Comparison of ENCODE assay signal across 10 cellular contexts in genomic region chr6:125717120-125717731, GRCh38. TPM values are rescaled to one million over a fixed set of nuclear protein-coding genes. Genes with fewer than 3 reads are reported as not detected.
DNase-seq lines count a peak whose midpoint lies in the region; ATAC-seq, FAIRE-seq and TF ChIP-seq lines count a peak whose summit lies in the region.
"Had no signal": no experiment of that assay in that cellular context is flagged by ENCODE, and none has a peak within 500 bp of the region (broad histone marks: within the 10 kb centered on the region; RNA-seq: fewer than 3 reads in every experiment).

No MANE protein-coding gene starts in this region.

- no peak for TF ChIP-seq RAD21 in HepG2 (CRISPR knock-in tag; IDR thresholded peaks at IDR 0.05)

- in situ Hi-C loops in HepG2 (cut with HindIII; ENCODE audit: extremely low pct_ligation_motif_present, low pct_unique_long_range_greater_than_20kb) = no loop called here

- H3K4me3 ChIP-seq in DOHH2 (ENCODE audit: low read length) = peak overlapping the region; percentile 63
- no peak overlapping the region for H3K4me3 ChIP-seq in HepG2 (replicated peaks in 1 of 3; ENCODE audit: insufficient read depth in 1 of 3, low read depth in 2 of 3, low read length in 3 of 3)

- no peak for TF ChIP-seq POLR2A in HepG2 (IDR thresholded peaks at IDR 0.05; ENCODE audit: insufficient read depth in 1 of 2, low read depth in 2 of 2, low read length in 2 of 2)

- H3K4me1 ChIP-seq in DOHH2 (ENCODE audit: control insufficient read depth, low read length) = peaks cover 30% of the 10 kb centered on the region
- H3K4me1 ChIP-seq in HepG2 (ENCODE audit: insufficient read depth, low read length) = no peaks in the 10 kb centered on the region

- no peaks in the 10 kb centered on the region for H3K9me2 ChIP-seq in DOHH2 (replicated peaks; ENCODE audit: control insufficient read depth, low read length)

- peak overlapping the region; percentile 82 for H3K4me2 ChIP-seq in DOHH2 (ENCODE audit: low read length)
- H3K4me2 ChIP-seq in HepG2 (ENCODE audit: low read depth, low read length) = no peak overlapping the region

- TF ChIP-seq CTCF in DOHH2 (IDR thresholded peaks at IDR 0.05; ENCODE audit: low read depth, low read length, poor library complexity, severe bottlenecking) (no peak), HepG2 (CRISPR knock-in tag; IDR thresholded peaks at IDR 0.05) (no peak)

- H3K79me2 ChIP-seq in DOHH2 (ENCODE audit: control insufficient read depth, low read length) (no peaks in the 10 kb centered on the region), HepG2 (ENCODE audit: insufficient read depth, low read length) (no peaks in the 10 kb centered on the region)

- H3K36me3 ChIP-seq in DOHH2 (ENCODE audit: control insufficient read depth, low read length) (no peaks in the 10 kb centered on the region), HepG2 (replicated peaks in 1 of 2; ENCODE audit: control insufficient read depth in 1 of 2, insufficient read depth in 2 of 2, low read length in 2 of 2) (no peaks in the 10 kb centered on the region)

- no peak overlapping the region for H3K9ac ChIP-seq in HepG2 (ENCODE audit: insufficient read depth, low read depth, low read length)

- no peak for TF ChIP-seq EP300 in HepG2 (IDR thresholded peaks at IDR 0.05; ENCODE audit: low read depth in 2 of 2, low read length in 2 of 2)
- no peak for TF ChIP-seq EP300 in HepG2 (CRISPR knock-in tag; IDR thresholded peaks at IDR 0.05; ENCODE audit: borderline replicate concordance)

- H3K27ac ChIP-seq in DOHH2 (ENCODE audit: low read depth, low read length) (peak overlapping the region; percentile 53), HepG2 (ENCODE audit: extremely low read length, insufficient read depth, low read length) (no peak overlapping the region)

- DNase-seq in UCSD-AML1 (lab: John Stamatoyannopoulos, UW; ENCODE audit: unreplicated experiment) (no peak), NCI-H526 (lab: John Stamatoyannopoulos, UW) (no peak), HepG2 (ENCODE audit: low spot score) (no peak)
- DNase-seq in activated CD4-positive, alpha-beta T cell treated with anti-CD3 and anti-CD28 coated beads, Interleukin-2, amount 50 U/mL, for 4 hours = no peak
- DNase-seq: caudate nucleus, NCI-H226 had no signal

- no peaks in the 10 kb centered on the region for H3F3A ChIP-seq in DOHH2 (ENCODE audit: control insufficient read depth, insufficient read depth)

- H4K20me1 ChIP-seq in DOHH2 (ENCODE audit: control insufficient read depth, insufficient read depth, low read depth, low read length) (no peaks in the 10 kb centered on the region), HepG2 (ENCODE audit: insufficient read depth, low read length) (no peaks in the 10 kb centered on the region)

- no peak for FAIRE-seq in HepG2 (lab: Jason Lieb, UNC)

- POLR2A ChIA-PET in HepG2 (lab: Yijun Ruan, JAX) = no interaction called here

- 3% methylated on average over 2 of the region's 2 CpGs for WGBS in HepG2 (ENCODE audit: low lambda C conversion rate)

- no peak overlapping the region for H2AFZ ChIP-seq in HepG2 (ENCODE audit: low read length)

- intact Hi-C loops in HepG2 (cut with micrococcal nuclease; ENCODE audit: unreplicated experiment) = no loop called here

- ATAC-seq in GM19351 (IDR thresholded peaks at IDR 0.05; ENCODE audit: unreplicated experiment) = peak; percentile 81
- ATAC-seq in HG02852 (IDR thresholded peaks at IDR 0.05; ENCODE audit: unreplicated experiment) = peak; percentile 87
- ATAC-seq in HG03571 (IDR thresholded peaks at IDR 0.05; ENCODE audit: unreplicated experiment) = peak; percentile 84
- no peak for ATAC-seq in HepG2

- H3K9me3 ChIP-seq in DOHH2 (ENCODE audit: control insufficient read depth, insufficient read depth, low read length) (no peaks in the 10 kb centered on the region), HepG2 (ENCODE audit: low read length) (no peaks in the 10 kb centered on the region)

- CTCF ChIA-PET in HepG2 (lab: Yijun Ruan, JAX; ENCODE audit: low intra/inter-chr PET ratio, low total read pairs) = no interaction called here

- H3K27me3 ChIP-seq in DOHH2 (ENCODE audit: control insufficient read depth, low read length) = no peaks in the 10 kb centered on the region
- H3K27me3 ChIP-seq in HepG2 (ENCODE audit: control insufficient read depth in 1 of 2, insufficient read depth in 2 of 2, low read length in 2 of 2) = no peaks in the 10 kb centered on the region

- BruUV-seq in HepG2 (replicated peaks; lab: Mats Ljungman, UMichigan) = no TSS peak

TF ChIP-seq in HepG2, 621 proteins besides CTCF, POLR2A, EP300 and RAD21 (continues in another document):
- TF ChIP-seq, protein P1, sequence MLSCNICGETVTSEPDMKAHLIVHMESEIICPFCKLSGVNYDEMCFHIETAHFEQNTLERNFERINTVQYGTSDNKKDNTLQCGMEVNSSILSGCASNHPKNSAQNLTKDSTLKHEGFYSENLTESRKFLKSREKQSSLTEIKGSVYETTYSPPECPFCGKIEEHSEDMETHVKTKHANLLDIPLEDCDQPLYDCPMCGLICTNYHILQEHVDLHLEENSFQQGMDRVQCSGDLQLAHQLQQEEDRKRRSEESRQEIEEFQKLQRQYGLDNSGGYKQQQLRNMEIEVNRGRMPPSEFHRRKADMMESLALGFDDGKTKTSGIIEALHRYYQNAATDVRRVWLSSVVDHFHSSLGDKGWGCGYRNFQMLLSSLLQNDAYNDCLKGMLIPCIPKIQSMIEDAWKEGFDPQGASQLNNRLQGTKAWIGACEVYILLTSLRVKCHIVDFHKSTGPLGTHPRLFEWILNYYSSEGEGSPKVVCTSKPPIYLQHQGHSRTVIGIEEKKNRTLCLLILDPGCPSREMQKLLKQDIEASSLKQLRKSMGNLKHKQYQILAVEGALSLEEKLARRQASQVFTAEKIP (CRISPR knock-in tag; IDR thresholded peaks at IDR 0.05; ENCODE audit: borderline replicate concordance) = no peak
- no peak for TF ChIP-seq KLF16 (CRISPR knock-in tag; IDR thresholded peaks at IDR 0.05)
- TF ChIP-seq ZNF784 (CRISPR knock-in tag; IDR thresholded peaks at IDR 0.05; ENCODE audit: borderline replicate concordance) = no peak
- no peak for TF ChIP-seq CBX1 (IDR thresholded peaks at IDR 0.05; ENCODE audit: low read depth)
- TF ChIP-seq ZNF781 (CRISPR knock-in tag; IDR thresholded peaks at IDR 0.05; ENCODE audit: borderline replicate concordance, not compliant biosample characterization) = no peak
- TF ChIP-seq CBFB (CRISPR knock-in tag; IDR thresholded peaks at IDR 0.05) = no peak

RNA-seq across cellular contexts. Expression of gene HEY2, which starts 32.2 kb away (rescaled TPM):
- 0.04 TPM in 1 of 2 replicates, not detected in the other for total RNA-seq in HepG2 (2016; rRNA removed; fragmentation: Illumina TruSeq; extraction: Trizol)
- not detected in 2 replicates for total RNA-seq in HepG2 (2016; cell fraction: cytosol; rRNA removed; fragmentation: Illumina TruSeq; extraction: Trizol; ENCODE audit: low read depth)
- 0.04 and 0.07 TPM in 2 replicates for total RNA-seq in HepG2 (2016; cell fraction: insoluble cytoplasmic fraction; rRNA removed; fragmentation: Illumina TruSeq; extraction: Trizol)
- 0.07 and 0.09 TPM in 2 replicates for total RNA-seq in HepG2 (2016; cell fraction: membrane; rRNA removed; fragmentation: Illumina TruSeq; extraction: Trizol)
- not detected in 2 replicates for total RNA-seq in HepG2 (2016; cell fraction: nucleus; rRNA removed; fragmentation: Illumina TruSeq; extraction: Trizol)
- 0.04 and 0.05 TPM in 2 replicates for polyA plus RNA-seq in HepG2 (2011; rRNA removed)
- polyA plus RNA-seq in HepG2 (2011; cell fraction: cytosol; rRNA removed) = 0.01 and 0.03 TPM in 2 replicates
- 0.07 TPM in 1 of 2 replicates, not detected in the other for polyA plus RNA-seq in HepG2 (2011; cell fraction: nucleus; rRNA removed)
- polyA plus RNA-seq in HepG2 (2012) = not detected in 2 replicates
- 0.05 and 0.09 TPM in 2 replicates for polyA plus RNA-seq in HepG2 (2016; cell fraction: cytosol; fragmentation: Illumina TruSeq; extraction: Trizol; ENCODE audit: low read depth)
- 0.12 TPM in 1 of 2 replicates, not detected in the other for polyA plus RNA-seq in HepG2 (2016; cell fraction: insoluble cytoplasmic fraction; fragmentation: Illumina TruSeq; extraction: Trizol; ENCODE audit: low read depth)
- 0.06 TPM in 1 of 2 replicates, not detected in the other for polyA plus RNA-seq in HepG2 (2016; cell fraction: membrane; fragmentation: Illumina TruSeq; extraction: Trizol; ENCODE audit: low read depth)
- polyA plus RNA-seq in HepG2 (2016; cell fraction: nucleus; fragmentation: Illumina TruSeq; extraction: Trizol; ENCODE audit: insufficient read depth, low read depth) = not detected in 2 replicates
- polyA minus RNA-seq in HepG2 (2011; rRNA and poly(A)+ RNA removed; ENCODE audit: low replicate concordance) = 0.37 TPM in 1 of 2 replicates, not detected in the other
- not detected in 2 replicates for polyA minus RNA-seq in HepG2 (2011; cell fraction: cytosol; rRNA and poly(A)+ RNA removed)
- not detected in 2 replicates for polyA minus RNA-seq in HepG2 (2011; cell fraction: nucleus; rRNA and poly(A)+ RNA removed)
